ENCODE assay signal across 8 cellular contexts in the genomic region with DNA sequence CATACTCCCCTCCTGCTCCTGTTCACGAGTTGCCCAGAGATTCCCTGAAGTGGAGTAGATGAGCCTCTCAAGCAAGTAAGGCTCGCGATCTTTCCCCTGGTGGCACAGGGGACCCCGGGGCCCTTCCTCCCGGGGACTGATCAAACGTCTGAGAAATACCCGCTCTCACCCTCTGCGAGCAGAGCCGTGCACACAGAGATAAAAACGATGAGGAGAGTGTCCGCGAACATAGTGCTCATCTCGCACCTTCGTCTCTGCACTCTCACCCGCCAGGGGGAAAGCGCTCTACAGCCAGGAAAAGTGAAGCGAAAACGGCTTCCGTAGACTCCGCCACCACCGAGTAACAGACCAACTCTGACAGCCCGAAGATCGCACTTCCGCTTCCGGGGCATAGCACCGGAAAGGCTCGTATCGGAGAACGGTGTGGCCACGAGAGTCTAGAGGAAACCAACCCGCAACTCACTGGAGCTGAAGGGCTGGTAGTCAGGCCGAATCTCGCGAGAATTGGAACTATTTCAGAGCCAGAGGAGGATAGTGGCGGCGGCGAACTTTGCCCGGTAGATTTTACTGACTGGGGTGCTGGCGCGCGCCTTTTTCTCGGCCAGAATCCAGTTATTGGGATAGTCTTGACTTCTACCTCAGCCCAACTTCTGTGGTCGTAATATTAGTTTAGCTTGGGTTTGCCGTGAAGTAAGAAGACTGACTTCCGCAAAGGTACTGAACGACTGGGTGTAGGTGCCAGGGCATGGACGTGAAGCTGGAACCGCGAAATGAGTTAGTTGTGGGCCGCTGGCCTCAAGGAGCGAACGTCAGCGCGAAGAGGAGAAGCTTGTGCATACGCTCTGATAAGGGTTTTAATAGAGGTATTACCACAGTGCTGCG. TPM values are rescaled to one million over a fixed set of nuclear protein-coding genes. Genes with fewer than 3 reads are reported as not detected.
DNase-seq lines count a peak whose midpoint lies in the region; ATAC-seq and TF ChIP-seq lines count a peak whose summit lies in the region.

A gene with protein sequence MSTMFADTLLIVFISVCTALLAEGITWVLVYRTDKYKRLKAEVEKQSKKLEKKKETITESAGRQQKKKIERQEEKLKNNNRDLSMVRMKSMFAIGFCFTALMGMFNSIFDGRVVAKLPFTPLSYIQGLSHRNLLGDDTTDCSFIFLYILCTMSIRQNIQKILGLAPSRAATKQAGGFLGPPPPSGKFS (minus strand): TSS at position 356 of the 882 bp plus-strand sequence. CDS start 117 bp downstream, at position 239.

- H3K27ac ChIP-seq in GM23338 (ENCODE audit: low read depth) (peak within 1 kb of the TSS; percentile 97), RWPE1 (peak within 1 kb of the TSS; percentile 93), fibroblast of lung (ENCODE audit: insufficient read depth, low read length) (peak within 1 kb of the TSS; percentile 93)
- peak within 1 kb of the TSS; percentile 85 for H3K27ac ChIP-seq in naive thymus-derived CD4-positive, alpha-beta T cell (ENCODE audit: low read depth, low read length)

- peak within 1 kb of the TSS; percentile 98 for H3K27ac Mint-ChIP-seq in GM23338
- peak within 1 kb of the TSS; percentile 96 for H3K27ac Mint-ChIP-seq in activated T-helper 17 cell treated with anti-CD3 and anti-CD28 coated beads, Interleukin-2, amount 50 U/mL, for 72 hours
- peak within 1 kb of the TSS; percentile 91 to 100 (median 98) for H3K27ac Mint-ChIP-seq in naive thymus-derived CD4-positive, alpha-beta T cell
- H3K27ac Mint-ChIP-seq in stimulated activated naive B cell treated with anti-CD40 and anti-IgM and Interleukin-4, amounts not matched to agents 10 μg/mL and 1 μg/mL and 100 μg/mL, for 72 hours: peak within 1 kb of the TSS; percentile 99

- peak within 1 kb of the TSS; percentile 94 for H2AFZ ChIP-seq in GM23338
- peak within 1 kb of the TSS; percentile 96 for H2AFZ ChIP-seq in fibroblast of lung (ENCODE audit: low read length)

- H3K4me3 ChIP-seq in GM23338 (peak within 1 kb of the TSS; percentile 87), fibroblast of lung (replicated peaks in 1 of 4; ENCODE audit: control extremely low read depth in 1 of 4, insufficient read depth in 1 of 4, low read depth in 3 of 4, low read length in 4 of 4) (peak within 1 kb of the TSS; percentile 74 to 98 (median 86))
- peak within 1 kb of the TSS; percentile 94 for H3K4me3 ChIP-seq in naive thymus-derived CD4-positive, alpha-beta T cell (ENCODE audit: low read length)

- no peaks in the 10 kb centered on the region for H3K9me2 ChIP-seq in GM23338 (ENCODE audit: insufficient read depth)

- H3K4me1 ChIP-seq in GM23338 (ENCODE audit: insufficient read depth): peaks cover 7% of the 10 kb centered on the region; the same call in 1 of the 2 replicates
- H3K4me1 ChIP-seq in fibroblast of lung (ENCODE audit: control insufficient read depth, extremely low read depth, insufficient read depth, low read length): peaks cover 5% of the 10 kb centered on the region
- H3K4me1 ChIP-seq in naive thymus-derived CD4-positive, alpha-beta T cell (ENCODE audit: control insufficient read depth in 2 of 2, insufficient read depth in 2 of 2, low read length in 2 of 2): peaks cover 19 to 32% of the 10 kb centered on the region in 2 donors

- peaks cover 9% of the 10 kb centered on the region for H3K4me1 Mint-ChIP-seq in GM23338
- peaks cover 32% of the 10 kb centered on the region for H3K4me1 Mint-ChIP-seq in activated T-helper 17 cell treated with anti-CD3 and anti-CD28 coated beads, Interleukin-2, amount 50 U/mL, for 72 hours
- H3K4me1 Mint-ChIP-seq in naive thymus-derived CD4-positive, alpha-beta T cell: peaks cover 44 to 83% (median 68%) of the 10 kb centered on the region in 7 donors
- peaks cover 31 to 37% of the 10 kb centered on the region in 2 donors for H3K4me1 Mint-ChIP-seq in stimulated activated naive B cell treated with anti-CD40 and anti-IgM and Interleukin-4, amounts not matched to agents 10 μg/mL and 1 μg/mL and 100 μg/mL, for 72 hours

- TF ChIP-seq CTCF in GM23338 (conservative IDR thresholded peaks at IDR 0.05; ENCODE audit: low read depth in 2 of 2) (peak in 1 of 2 experiments; percentile 14; a peak in 1 of 4 replicates), RWPE1 (conservative IDR thresholded peaks at IDR 0.05; ENCODE audit: low read depth) (no peak), fibroblast of lung (conservative IDR thresholded peaks at IDR 0.05 in 1 of 2, IDR thresholded peaks at IDR 0.05 in 1 of 2; ENCODE audit: low read depth in 1 of 2, low read length in 2 of 2) (peak; percentile 7 to 25)

- peak within 1 kb of the TSS; percentile 69 for H3K9ac ChIP-seq in fibroblast of lung (ENCODE audit: insufficient read depth, low read length)

- peak; percentile 99 for ATAC-seq in GM23338
- ATAC-seq in activated T-helper 17 cell treated with anti-CD3 and anti-CD28 coated beads, Interleukin-2, amount 50 U/mL, for 72 hours (replicated peaks): peak; percentile 100
- peak; percentile 98 for ATAC-seq in naive thymus-derived CD4-positive, alpha-beta T cell
- peak; percentile 99 for ATAC-seq in stimulated activated naive B cell treated with anti-CD40 and anti-IgM and Interleukin-4, amounts not matched to agents 10 μg/mL and 1 μg/mL and 100 μg/mL, for 72 hours (replicated peaks)

- H3K9me3 Mint-ChIP-seq in GM23338: no peaks in the 10 kb centered on the region
- H3K9me3 Mint-ChIP-seq in activated T-helper 17 cell treated with anti-CD3 and anti-CD28 coated beads, Interleukin-2, amount 50 U/mL, for 72 hours: no peaks in the 10 kb centered on the region
- H3K9me3 Mint-ChIP-seq in naive thymus-derived CD4-positive, alpha-beta T cell: peaks cover 0 to 2% (median 0%) of the 10 kb centered on the region in 11 donors
- H3K9me3 Mint-ChIP-seq in stimulated activated naive B cell treated with anti-CD40 and anti-IgM and Interleukin-4, amounts not matched to agents 10 μg/mL and 1 μg/mL and 100 μg/mL, for 72 hours: no peaks in the 10 kb centered on the region

- H4K20me1 ChIP-seq in GM23338 (replicated peaks; ENCODE audit: insufficient read depth) (no peaks in the 10 kb centered on the region; the same call in 1 of the 2 replicates), fibroblast of lung (ENCODE audit: control insufficient read depth, extremely low read depth, insufficient read depth, low read length) (no peaks in the 10 kb centered on the region)

- H3K27me3 ChIP-seq in GM23338 (ENCODE audit: insufficient read depth) (no peaks in the 10 kb centered on the region), fibroblast of lung (ENCODE audit: control insufficient read depth, insufficient read depth, low read length) (no peaks in the 10 kb centered on the region)
- no peaks in the 10 kb centered on the region for H3K27me3 ChIP-seq in naive thymus-derived CD4-positive, alpha-beta T cell (ENCODE audit: control insufficient read depth in 2 of 2, insufficient read depth in 2 of 2, low read length in 2 of 2)

- 0 out of 2 replicates have a peak, but pooled peaks cover 5% of the 10 kb centered on the region for H3F3A ChIP-seq in GM23338 (replicated peaks; ENCODE audit: low read depth)

- H3K36me3 ChIP-seq in GM23338 (ENCODE audit: insufficient read depth) (no peaks in the 10 kb centered on the region; the same call in 1 of the 2 replicates), fibroblast of lung (ENCODE audit: control insufficient read depth, insufficient read depth, low read length) (peaks cover 9% of the 10 kb centered on the region)
- H3K36me3 ChIP-seq in naive thymus-derived CD4-positive, alpha-beta T cell (ENCODE audit: control insufficient read depth in 2 of 3, insufficient read depth in 3 of 3, low read length in 3 of 3): peaks cover 0 to 31% (median 0%) of the 10 kb centered on the region in 3 experiments

- H3K79me2 ChIP-seq in GM23338 (replicated peaks; ENCODE audit: insufficient read depth) (peaks cover 23% of the 10 kb centered on the region), fibroblast of lung (ENCODE audit: control insufficient read depth, insufficient read depth, low read length) (peaks cover 43% of the 10 kb centered on the region)

- CTCF ChIA-PET in RWPE1 (lab: Yijun Ruan, JAX): interaction anchor here (0.6 to 0.7 kb wide), 2 partner anchors 103 to 178 kb away, joined by 3 to 4 read pairs; no protein-coding TSS in a partner anchor
- CTCF ChIA-PET in naive thymus-derived CD4-positive, alpha-beta T cell (lab: Charles Lee): interaction anchor here (0.6 to 0.9 kb wide), 3 partner anchors 50 to 348 kb away, joined by 3 to 5 read pairs (median 4); partner anchors contain the start of gene ALDH9A1

- peak; percentile 99 for DNase-seq in EL
- DNase-seq in GM23338 (ENCODE audit: low spot score): peak; percentile 100
- peak; percentile 98 for DNase-seq in LHCN-M2 (ENCODE audit: low read depth)
- DNase-seq in RWPE1 (ENCODE audit: low spot score): peak; percentile 99
- peak; percentile 97 to 99 for DNase-seq in fibroblast of lung (ENCODE audit: low read depth in 2 of 2)
- peak; percentile 76 to 97 (median 94) for DNase-seq in naive thymus-derived CD4-positive, alpha-beta T cell
- peak; percentile 95 for DNase-seq in stimulated activated naive B cell treated with anti-CD40 and anti-IgM and Interleukin-4, amounts not matched to agents 10 μg/mL and 1 μg/mL and 100 μg/mL, for 72 hours

- peak within 1 kb of the TSS; percentile 98 for H3K4me3 Mint-ChIP-seq in GM23338
- peak within 1 kb of the TSS; percentile 92 for H3K4me3 Mint-ChIP-seq in activated T-helper 17 cell treated with anti-CD3 and anti-CD28 coated beads, Interleukin-2, amount 50 U/mL, for 72 hours
- H3K4me3 Mint-ChIP-seq in naive thymus-derived CD4-positive, alpha-beta T cell: peak within 1 kb of the TSS; percentile 90 to 100 (median 97)
- H3K4me3 Mint-ChIP-seq in stimulated activated naive B cell treated with anti-CD40 and anti-IgM and Interleukin-4, amounts not matched to agents 10 μg/mL and 1 μg/mL and 100 μg/mL, for 72 hours: peak within 1 kb of the TSS; percentile 88 to 98

- no peaks in the 10 kb centered on the region for H3K9me3 ChIP-seq in fibroblast of lung (ENCODE audit: control insufficient read depth, insufficient read depth, low read depth, low read length)
- H3K9me3 ChIP-seq in naive thymus-derived CD4-positive, alpha-beta T cell (ENCODE audit: control insufficient read depth in 2 of 3, low read length in 3 of 3): no peaks in the 10 kb centered on the region

- H3K4me2 ChIP-seq in GM23338: peak within 1 kb of the TSS; percentile 93
- H3K4me2 ChIP-seq in fibroblast of lung (ENCODE audit: extremely low read depth, insufficient read depth, low read length): peak within 1 kb of the TSS; percentile 98

- no peaks in the 10 kb centered on the region for H3K27me3 Mint-ChIP-seq in GM23338 (ENCODE audit: insufficient read depth, low read depth, poor library complexity)
- no peaks in the 10 kb centered on the region for H3K27me3 Mint-ChIP-seq in activated T-helper 17 cell treated with anti-CD3 and anti-CD28 coated beads, Interleukin-2, amount 50 U/mL, for 72 hours
- H3K27me3 Mint-ChIP-seq in naive thymus-derived CD4-positive, alpha-beta T cell: no peaks in the 10 kb centered on the region
- H3K27me3 Mint-ChIP-seq in stimulated activated naive B cell treated with anti-CD40 and anti-IgM and Interleukin-4, amounts not matched to agents 10 μg/mL and 1 μg/mL and 100 μg/mL, for 72 hours: no peaks in the 10 kb centered on the region

- intact Hi-C loops in naive thymus-derived CD4-positive, alpha-beta T cell (cut with micrococcal nuclease): loop anchor here (1.0 to 5.0 kb wide), 12 partner anchors 60 to 1454 kb away; partner anchors contain the start of genes MGST3 (in 2 of the 2), ALDH9A1 (in 1 of the 2) and POU2F1 (in 1 of the 2)

- peaks cover 28% of the 10 kb centered on the region for H3K36me3 Mint-ChIP-seq in GM23338 (ENCODE audit: low read depth)
- peaks cover 56% of the 10 kb centered on the region for H3K36me3 Mint-ChIP-seq in activated T-helper 17 cell treated with anti-CD3 and anti-CD28 coated beads, Interleukin-2, amount 50 U/mL, for 72 hours (ENCODE audit: low read depth)
- peaks cover 18 to 47% (median 39%) of the 10 kb centered on the region in 5 donors for H3K36me3 Mint-ChIP-seq in naive thymus-derived CD4-positive, alpha-beta T cell
- H3K36me3 Mint-ChIP-seq in stimulated activated naive B cell treated with anti-CD40 and anti-IgM and Interleukin-4, amounts not matched to agents 10 μg/mL and 1 μg/mL and 100 μg/mL, for 72 hours: peaks cover 36 to 60% of the 10 kb centered on the region in 2 donors

- POLR2A ChIA-PET in RWPE1 (lab: Yijun Ruan, JAX; ENCODE audit: low non-redundant PET): interaction anchor here (0.6 to 0.7 kb wide), 2 partner anchors 59 to 1071 kb away, joined by 3 read pairs; partner anchors contain the start of gene POGK
- POLR2A ChIA-PET in naive thymus-derived CD4-positive, alpha-beta T cell (lab: Charles Lee): interaction anchor here (0.5 to 2.4 kb wide), 16 partner anchors 9 to 1785 kb away, joined by 3 to 19 read pairs (median 4); partner anchors contain the start of genes ALDH9A1, CREG1, MGST3 and POGK

RNA-seq across cellular contexts. Expression of the gene that starts here (rescaled TPM):
- total RNA-seq in GM23338 (2014; rRNA removed; shearing (Covaris generic)): 38.3 and 45.2 TPM in 2 replicates
- polyA plus RNA-seq in GM23338 (2016; fragmentation: Nextera tagmentation; extraction: Ambion mirVana): 116 and 128 TPM in 2 replicates
- total RNA-seq in LHCN-M2 (2014; rRNA removed): 112 and 115 TPM in 2 replicates
- 156 TPM for polyA plus RNA-seq in LHCN-M2 (2012)
- 10 to 100 TPM; 62.4 to 97.7 TPM for total RNA-seq in activated T-helper 17 cell treated with anti-CD3 and anti-CD28 coated beads, Interleukin-2, amount 50 U/mL, for 72 hours
- 66.8 and 70.2 TPM in 2 replicates for total RNA-seq in fibroblast of lung
- 164 and 198 TPM in 2 replicates for polyA plus RNA-seq in fibroblast of lung
- 146 and 159 TPM in 2 replicates for polyA plus RNA-seq in fibroblast of lung (2012)
- 89.7 and 127 TPM in 2 replicates for polyA minus RNA-seq in fibroblast of lung (ENCODE audit: low replicate concordance)
- 10 to 100 TPM; 30.4 to 97.1 (median 49.8) TPM for total RNA-seq in naive thymus-derived CD4-positive, alpha-beta T cell
- 100 to 1,000 TPM in 1 of 2 donors, 10 to 100 TPM in 1; 98.4 to 118 TPM for polyA plus RNA-seq in naive thymus-derived CD4-positive, alpha-beta T cell

Comparison
In these comparisons a context has a peak if more than half of its experiments do, and no peak if none do; other contexts are left out.
1. Peak in every context shown above with its lines: DNase-seq, ATAC-seq, H3K4me3 ChIP-seq and H3K27ac ChIP-seq.